ENCODE assay signal across 8 cellular contexts in genomic region chr2:68776124-68776523, GRCh38. TPM values are rescaled to one million over a fixed set of nuclear protein-coding genes. Genes with fewer than 3 reads are reported as not detected.
DNase-seq lines count a peak whose midpoint lies in the region; ATAC-seq and TF ChIP-seq lines count a peak whose summit lies in the region.
"Had no signal": no experiment of that assay in that cellular context is flagged by ENCODE, and none has a peak within 500 bp of the region (broad histone marks: within the 10 kb centered on the region; RNA-seq: fewer than 3 reads in every experiment).

No MANE protein-coding gene starts in this region.

- H3K9me3 ChIP-seq in osteoblast (ENCODE audit: low read depth, low read length): no peaks in the 10 kb centered on the region

- peak overlapping the region; percentile 97 for H3K27ac Mint-ChIP-seq in central memory CD8-positive, alpha-beta T cell (ENCODE audit: low read depth)
- H3K27ac Mint-ChIP-seq: brain had no signal

- H4K20me1 ChIP-seq in osteoblast (ENCODE audit: insufficient read depth, low read length): no peaks in the 10 kb centered on the region

- H3K36me3 ChIP-seq in osteoblast (ENCODE audit: insufficient read depth, low read length): no peaks in the 10 kb centered on the region

- CTCF ChIA-PET in GM10248 (lab: Yijun Ruan, JAX): interaction anchor here (0.9 to 4.9 kb wide), 13 partner anchors 9 to 313 kb away, joined by 3 to 47 read pairs (median 4); no protein-coding TSS in a partner anchor

- no peak for DNase-seq in GM10248 (ENCODE audit: extremely low spot score)
- peak; percentile 26 for DNase-seq in KG1 (lab: John Stamatoyannopoulos, UW)
- DNase-seq in central memory CD8-positive, alpha-beta T cell (ENCODE audit: low spot score in 2 of 2): no peak
- DNase-seq in osteoblast (ENCODE audit: insufficient read length, low spot score, missing footprints): no peak
- DNase-seq in SHP77 (lab: John Stamatoyannopoulos, UW): no peak
- no peak for DNase-seq in kidney tubule cell (ENCODE audit: low spot score)

- POLR2A ChIA-PET in GM10248 (lab: Yijun Ruan, JAX): no interaction called here

- ATAC-seq in central memory CD8-positive, alpha-beta T cell (replicated peaks; ENCODE audit: extremely low read depth, poor library complexity, severe bottlenecking): no peak
- ATAC-seq in HG03280 (IDR thresholded peaks at IDR 0.05; ENCODE audit: unreplicated experiment): no peak

- H3K4me1 ChIP-seq in osteoblast (ENCODE audit: insufficient read depth, low read length): no peaks in the 10 kb centered on the region

- H3K9me3 Mint-ChIP-seq in central memory CD8-positive, alpha-beta T cell: no peaks in the 10 kb centered on the region
- H3K9me3 Mint-ChIP-seq: brain had no signal

- TF ChIP-seq CTCF in GM10248 (IDR thresholded peaks at IDR 0.05; ENCODE audit: control extremely low read depth, extremely low read depth, low read depth, missing control alignments) (peak; percentile 51), osteoblast (IDR thresholded peaks at IDR 0.05; ENCODE audit: extremely low read depth, low read depth, low read length) (peak; percentile 22)

- no peaks in the 10 kb centered on the region for H3K27me3 Mint-ChIP-seq in central memory CD8-positive, alpha-beta T cell
- H3K27me3 Mint-ChIP-seq: brain had no signal

- peaks cover 83% of the 10 kb centered on the region for H3K4me1 Mint-ChIP-seq in central memory CD8-positive, alpha-beta T cell

- H3K27me3 ChIP-seq in osteoblast (ENCODE audit: insufficient read depth, low read length): peaks cover 3% of the 10 kb centered on the region

- H3K4me3 Mint-ChIP-seq in central memory CD8-positive, alpha-beta T cell: peak overlapping the region; percentile 94
- H3K4me3 Mint-ChIP-seq: brain had no signal

- H2AFZ ChIP-seq in osteoblast (ENCODE audit: low read length): no peak overlapping the region

- H3K36me3 Mint-ChIP-seq in central memory CD8-positive, alpha-beta T cell (ENCODE audit: insufficient read depth): peaks cover 37% of the 10 kb centered on the region
- H3K36me3 Mint-ChIP-seq: brain had no signal

- H3K27ac ChIP-seq in osteoblast (ENCODE audit: low read depth, low read length): no peak overlapping the region

- no peak overlapping the region for H3K4me3 ChIP-seq in osteoblast (ENCODE audit: insufficient read depth, low read length)

- H3K79me2 ChIP-seq in osteoblast (ENCODE audit: insufficient read depth, low read length): no peaks in the 10 kb centered on the region

- H3K4me2 ChIP-seq in osteoblast (ENCODE audit: insufficient read depth, low read length): no peak overlapping the region

RNA-seq across cellular contexts. Expression of gene ARHGAP25, which starts 41.5 kb away (rescaled TPM):
- under 0.01 and 0.29 TPM in 2 replicates for total RNA-seq in osteoblast
